Comparison of ENCODE assay signal across 9 cellular contexts in genomic region chr6:138004423-138005287, GRCh38.
DNase-seq lines count a peak whose midpoint lies in the region; ATAC-seq and TF ChIP-seq lines count a peak whose summit lies in the region.
"Had no signal": no experiment of that assay in that cellular context is flagged by ENCODE, and none has a peak within 500 bp of the region (broad histone marks: within the 10 kb centered on the region; RNA-seq: fewer than 3 reads in every experiment).

No MANE protein-coding gene starts in this region.

- H3K36me3 ChIP-seq in heart left ventricle (no peaks in the 10 kb centered on the region), right atrium auricular region (no peaks in the 10 kb centered on the region)

- no peaks in the 10 kb centered on the region for H3K9me3 Mint-ChIP-seq in stimulated activated naive CD8-positive, alpha-beta T cell treated with anti-CD3 and anti-CD28 coated beads, Interleukin-15, amount 100 ng/mL, for 72 hours
- H3K9me3 Mint-ChIP-seq: central memory CD8-positive, alpha-beta T cell had no signal

- H3K27ac ChIP-seq in heart left ventricle = no peak overlapping the region
- no peak overlapping the region for H3K27ac ChIP-seq in right atrium auricular region
- H3K27ac ChIP-seq in foreskin keratinocyte = no peak overlapping the region

- H3K9me3 ChIP-seq in heart left ventricle (no peaks in the 10 kb centered on the region), right atrium auricular region (no peaks in the 10 kb centered on the region)

- 50 to 53% (median 52%) methylated on average over 7 of the region's 7 CpGs for WGBS in heart left ventricle, 4 donors

- intact Hi-C loops in heart left ventricle (cut with DNase I) = loop anchor here in 5 of 10 donors (2.0 to 10.0 kb wide), 7 partner anchors 102 to 760 kb away; partner anchors contain the start of genes PERP (in 1 of the 5) and TNFAIP3 (in 1 of the 5)

- TF ChIP-seq POLR2A in heart left ventricle (IDR thresholded peaks at IDR 0.05) = no peak

- H3K27me3 ChIP-seq in heart left ventricle (no peaks in the 10 kb centered on the region), right atrium auricular region (no peaks in the 10 kb centered on the region), foreskin keratinocyte (no peaks in the 10 kb centered on the region)

- H3K4me3 Mint-ChIP-seq in stimulated activated naive CD8-positive, alpha-beta T cell treated with anti-CD3 and anti-CD28 coated beads, Interleukin-15, amount 100 ng/mL, for 72 hours = no peak overlapping the region
- H3K4me3 Mint-ChIP-seq: central memory CD8-positive, alpha-beta T cell had no signal

- ATAC-seq in heart left ventricle (peak in 1 of 4 donors; percentile 48), SK-N-SH treated with all-trans-retinoic acid at 6 μM for 48 hours (peak; percentile 69; the same call in 2 of the 3 replicates), foreskin keratinocyte (no peak), GM19467 (IDR thresholded peaks at IDR 0.05; ENCODE audit: unreplicated experiment) (no peak)
- peak; percentile 64 for ATAC-seq in stimulated activated naive CD8-positive, alpha-beta T cell treated with anti-CD3 and anti-CD28 coated beads, Interleukin-15, amount 100 ng/mL, for 72 hours

- H3K4me3 ChIP-seq in heart left ventricle (no peak overlapping the region), right atrium auricular region (no peak overlapping the region)

- H3K27me3 Mint-ChIP-seq in stimulated activated naive CD8-positive, alpha-beta T cell treated with anti-CD3 and anti-CD28 coated beads, Interleukin-15, amount 100 ng/mL, for 72 hours = no peaks in the 10 kb centered on the region
- H3K27me3 Mint-ChIP-seq: central memory CD8-positive, alpha-beta T cell had no signal

- in situ Hi-C loops in KBM-7 (cut with MboI; ENCODE audit: low pct_unique_long_range_greater_than_20kb, low sequenced_read_pairs) = loop anchor here (10.0 kb wide), 1 partner anchor 100 kb away; the partner anchor contains the start of gene PERP

- H3K4me1 Mint-ChIP-seq in stimulated activated naive CD8-positive, alpha-beta T cell treated with anti-CD3 and anti-CD28 coated beads, Interleukin-15, amount 100 ng/mL, for 72 hours = peaks cover 23% of the 10 kb centered on the region
- H3K4me1 Mint-ChIP-seq: central memory CD8-positive, alpha-beta T cell had no signal

- H3K27ac Mint-ChIP-seq in stimulated activated naive CD8-positive, alpha-beta T cell treated with anti-CD3 and anti-CD28 coated beads, Interleukin-15, amount 100 ng/mL, for 72 hours = no peak overlapping the region

- peak in 11 of 12 donors; percentile 19 to 56 (median 37) for TF ChIP-seq CTCF in heart left ventricle (IDR thresholded peaks at IDR 0.05)
- peak in 1 of 2 donors; percentile 55 for TF ChIP-seq CTCF in right atrium auricular region (IDR thresholded peaks at IDR 0.05)
- TF ChIP-seq CTCF in foreskin keratinocyte (conservative IDR thresholded peaks at IDR 0.05) = peak; percentile 75

- DNase-seq in heart left ventricle = no peak
- DNase-seq in right atrium auricular region (ENCODE audit: low spot score) = no peak
- DNase-seq in KBM-7 = peak; percentile 47
- DNase-seq in foreskin keratinocyte = peak in 1 of 2 donors; percentile 42
- no peak for DNase-seq in stimulated activated naive CD8-positive, alpha-beta T cell treated with anti-CD3 and anti-CD28 coated beads, Interleukin-15, amount 100 ng/mL, for 72 hours
- no peak for DNase-seq in occipital lobe (lab: John Stamatoyannopoulos, UW)

- no peaks in the 10 kb centered on the region for H3K4me1 ChIP-seq in heart left ventricle
- H3K4me1 ChIP-seq in right atrium auricular region = no peaks in the 10 kb centered on the region
- peaks cover 16% of the 10 kb centered on the region for H3K4me1 ChIP-seq in foreskin keratinocyte

TF ChIP-seq in SK-N-SH treated with all-trans-retinoic acid at 6 μM for 48 hours, 23 proteins besides CTCF, POLR2A, EP300 and RAD21:
- no peak for TF ChIP-seq ZC3H10 (CRISPR knock-in tag; IDR thresholded peaks at IDR 0.05)

Comparison
In these comparisons a context has a peak if more than half of its experiments do, and no peak if none do; other contexts are left out.
1. ATAC-seq: peak in SK-N-SH treated with all-trans-retinoic acid at 6 μM for 48 hours (single experiment) and stimulated activated naive CD8-positive, alpha-beta T cell treated with anti-CD3 and anti-CD28 coated beads, Interleukin-15, amount 100 ng/mL, for 72 hours (single experiment); none in foreskin keratinocyte (single experiment) and GM19467 (single experiment).